Comparison of ENCODE assay signal across 37 cellular contexts in genomic region chr9:100268271-100268670, GRCh38.
"Had no signal": no experiment of that assay in that cellular context is flagged by ENCODE, and none has a peak within 500 bp of the region (broad histone marks: within the 10 kb centered on the region; RNA-seq: fewer than 3 reads in every experiment).

No MANE protein-coding gene starts in this region.

- H3K4me1 Mint-ChIP-seq: activated naive CD4-positive, alpha-beta T cell treated with anti-CD3 and anti-CD28 coated beads, Interleukin-2, amount 10 ng/mL, durations not matched to agents 7 days and 5 days; activated naive CD8-positive, alpha-beta T cell treated with anti-CD3 and anti-CD28 coated beads for 36 hours; activated naive CD8-positive, alpha-beta T cell treated with anti-CD3 and anti-CD28 coated beads, Interleukin-2, amount 10 ng/mL, durations not matched to agents 7 days and 5 days; activated naive CD8-positive, alpha-beta T cell treated with anti-CD3 and anti-CD28 coated beads, Interleukin-2, amount 50 U/mL, for 24 hours; activated T-helper 17 cell treated with anti-CD3 and anti-CD28 coated beads, Interleukin-2, amount 50 U/mL, for 72 hours; brain; central memory CD8-positive, alpha-beta T cell had no signal

- H3K27ac Mint-ChIP-seq: activated naive CD4-positive, alpha-beta T cell treated with anti-CD3 and anti-CD28 coated beads for 36 hours; activated naive CD4-positive, alpha-beta T cell treated with anti-CD3 and anti-CD28 coated beads, Interleukin-2, amount 10 ng/mL, durations not matched to agents 7 days and 5 days; activated naive CD4-positive, alpha-beta T cell treated with anti-CD3 and anti-CD28 coated beads, Interleukin-2, amount 50 U/mL, for 24 hours; activated naive CD4-positive, alpha-beta T cell treated with anti-CD3 and anti-CD28 coated beads, Interleukin-2, amount 50 U/mL, for 72 hours; activated naive CD8-positive, alpha-beta T cell; activated naive CD8-positive, alpha-beta T cell treated with anti-CD3 and anti-CD28 coated beads for 36 hours; activated naive CD8-positive, alpha-beta T cell treated with anti-CD3 and anti-CD28 coated beads, Interleukin-2, amount 10 ng/mL, durations not matched to agents 7 days and 5 days; activated naive CD8-positive, alpha-beta T cell treated with anti-CD3 and anti-CD28 coated beads, Interleukin-2, amount 50 U/mL, for 24 hours; activated T-cell treated with anti-CD3 and anti-CD28 coated beads, Interleukin-2, amount 50 U/mL, for 24 hours; activated T-cell treated with anti-CD3 and anti-CD28 coated beads, Interleukin-2, amount 50 U/mL, for 72 hours; activated T-helper 1 cell treated with anti-CD3 and anti-CD28 coated beads, Interleukin-12 subunit alpha, Interleukin-12 subunit beta, Interleukin-2, Interleukin-4 antibody, amounts not matched to agents 30 ng/mL and 10 ng/mL and 1 ng/mL, durations not matched to agents 14 hours and 24 hours and 36 hours; activated T-helper 17 cell treated with anti-CD3 and anti-CD28 coated beads, Interleukin-2, amount 50 U/mL, for 72 hours; activated T-helper 2 cell treated with anti-CD3 and anti-CD28 coated beads, Interferon-gamma antibody, Interleukin-2, Interleukin-4, amounts not matched to agents 10 μg/mL and 5 μg/mL and 100 μg/mL, durations not matched to agents 14 hours and 24 hours and 36 hours; brain had no signal

- H3K36me3 ChIP-seq: adrenal gland, brain microvascular endothelial cell, breast epithelium had no signal

- H3K4me3 ChIP-seq: adrenal gland, ascending aorta, body of pancreas, breast epithelium, cardiac muscle cell had no signal

- H3K9me3 Mint-ChIP-seq: activated naive CD4-positive, alpha-beta T cell treated with anti-CD3 and anti-CD28 coated beads for 36 hours; activated naive CD4-positive, alpha-beta T cell treated with anti-CD3 and anti-CD28 coated beads, Interleukin-2, amount 10 ng/mL, durations not matched to agents 7 days and 5 days; activated naive CD4-positive, alpha-beta T cell treated with anti-CD3 and anti-CD28 coated beads, Interleukin-2, amount 50 U/mL, for 24 hours; activated naive CD4-positive, alpha-beta T cell treated with anti-CD3 and anti-CD28 coated beads, Interleukin-2, amount 50 U/mL, for 72 hours; activated naive CD8-positive, alpha-beta T cell treated with anti-CD3 and anti-CD28 coated beads for 36 hours; activated naive CD8-positive, alpha-beta T cell treated with anti-CD3 and anti-CD28 coated beads, Interleukin-2, amount 10 ng/mL, durations not matched to agents 7 days and 5 days; activated naive CD8-positive, alpha-beta T cell treated with anti-CD3 and anti-CD28 coated beads, Interleukin-2, amount 50 U/mL, for 24 hours; activated T-cell treated with anti-CD3 and anti-CD28 coated beads, Interleukin-2, amount 50 U/mL, for 24 hours; activated T-cell treated with anti-CD3 and anti-CD28 coated beads, Interleukin-2, amount 50 U/mL, for 4 hours; activated T-cell treated with anti-CD3 and anti-CD28 coated beads, Interleukin-2, amount 50 U/mL, for 72 hours; activated T-helper 1 cell treated with anti-CD3 and anti-CD28 coated beads, Interleukin-12 subunit alpha, Interleukin-12 subunit beta, Interleukin-2, Interleukin-4 antibody, amounts not matched to agents 30 ng/mL and 10 ng/mL and 1 ng/mL, durations not matched to agents 14 hours and 24 hours and 36 hours; activated T-helper 17 cell treated with anti-CD3 and anti-CD28 coated beads, Interleukin-2, amount 50 U/mL, for 72 hours; activated T-helper 2 cell treated with anti-CD3 and anti-CD28 coated beads, Interferon-gamma antibody, Interleukin-2, Interleukin-4, amounts not matched to agents 10 μg/mL and 5 μg/mL and 100 μg/mL, durations not matched to agents 14 hours and 24 hours and 36 hours; central memory CD8-positive, alpha-beta T cell had no signal

- H3K27ac ChIP-seq: adrenal gland, ascending aorta, body of pancreas, brain microvascular endothelial cell, breast epithelium, cardiac muscle cell had no signal

- H3K4me3 Mint-ChIP-seq: activated naive CD4-positive, alpha-beta T cell treated with anti-CD3 and anti-CD28 coated beads for 36 hours; activated naive CD4-positive, alpha-beta T cell treated with anti-CD3 and anti-CD28 coated beads, Interleukin-2, amount 10 ng/mL, durations not matched to agents 7 days and 5 days; activated naive CD4-positive, alpha-beta T cell treated with anti-CD3 and anti-CD28 coated beads, Interleukin-2, amount 50 U/mL, for 24 hours; activated naive CD8-positive, alpha-beta T cell; activated naive CD8-positive, alpha-beta T cell treated with anti-CD3 and anti-CD28 coated beads for 36 hours; activated naive CD8-positive, alpha-beta T cell treated with anti-CD3 and anti-CD28 coated beads, Interleukin-2, amount 10 ng/mL, durations not matched to agents 7 days and 5 days; activated naive CD8-positive, alpha-beta T cell treated with anti-CD3 and anti-CD28 coated beads, Interleukin-2, amount 50 U/mL, for 24 hours; activated T-cell treated with anti-CD3 and anti-CD28 coated beads, Interleukin-2, amount 50 U/mL, for 24 hours; activated T-cell treated with anti-CD3 and anti-CD28 coated beads, Interleukin-2, amount 50 U/mL, for 4 hours; activated T-cell treated with anti-CD3 and anti-CD28 coated beads, Interleukin-2, amount 50 U/mL, for 72 hours; activated T-helper 1 cell treated with anti-CD3 and anti-CD28 coated beads, Interleukin-12 subunit alpha, Interleukin-12 subunit beta, Interleukin-2, Interleukin-4 antibody, amounts not matched to agents 30 ng/mL and 10 ng/mL and 1 ng/mL, durations not matched to agents 14 hours and 24 hours and 36 hours; activated T-helper 17 cell treated with anti-CD3 and anti-CD28 coated beads, Interleukin-2, amount 50 U/mL, for 72 hours; brain; central memory CD8-positive, alpha-beta T cell had no signal

- H3K27me3 ChIP-seq: adrenal gland, ascending aorta, body of pancreas, brain microvascular endothelial cell, breast epithelium, cardiac muscle cell had no signal

- DNase-seq: activated effector memory CD4-positive, alpha-beta T cell treated with anti-CD3 and anti-CD28 coated beads, Interleukin-2, amount 50 U/mL, for 16 hours; activated effector memory CD4-positive, alpha-beta T cell treated with Interleukin-2 at 50 U/mL for 16 hours; activated gamma-delta T cell; activated gamma-delta T cell treated with Interleukin-2 at 50 U/mL for 16 hours; activated naive CD4-positive, alpha-beta T cell; activated naive CD4-positive, alpha-beta T cell treated with anti-CD3 and anti-CD28 coated beads for 36 hours; activated naive CD4-positive, alpha-beta T cell treated with anti-CD3 and anti-CD28 coated beads, Interleukin-2, amount 10 ng/mL, durations not matched to agents 7 days and 5 days; activated naive CD4-positive, alpha-beta T cell treated with anti-CD3 and anti-CD28 coated beads, Interleukin-2, amount 50 U/mL, for 16 hours; activated naive CD4-positive, alpha-beta T cell treated with Interleukin-2 at 50 U/mL for 16 hours; activated naive CD8-positive, alpha-beta T cell treated with anti-CD3 and anti-CD28 coated beads for 36 hours; activated naive CD8-positive, alpha-beta T cell treated with anti-CD3 and anti-CD28 coated beads, Interleukin-2, amount 10 ng/mL, durations not matched to agents 7 days and 5 days; activated naive CD8-positive, alpha-beta T cell treated with anti-CD3 and anti-CD28 coated beads, Interleukin-2, amount 50 U/mL, for 24 hours; activated T-cell treated with anti-CD3 and anti-CD28 coated beads, Interleukin-2, amount 50 U/mL, for 1 hour; activated T-cell treated with anti-CD3 and anti-CD28 coated beads, Interleukin-2, amount 50 U/mL, for 24 hours; activated T-cell treated with anti-CD3 and anti-CD28 coated beads, Interleukin-2, amount 50 U/mL, for 4 hours; activated T-cell treated with anti-CD3 and anti-CD28 coated beads, Interleukin-2, amount 50 U/mL, for 48 hours; activated T-cell treated with anti-CD3 and anti-CD28 coated beads, Interleukin-2, amount 50 U/mL, for 72 hours; adrenal gland; amniotic stem cell; amygdala; anterior cingulate cortex; body of pancreas; brain microvascular endothelial cell; caudate nucleus; central memory CD4-positive, alpha-beta T cell; cerebellar nuclear complex had no signal

- ATAC-seq: activated naive CD4-positive, alpha-beta T cell treated with anti-CD3 and anti-CD28 coated beads, Interleukin-2, amount 50 U/mL, for 72 hours; activated naive CD8-positive, alpha-beta T cell treated with anti-CD3 and anti-CD28 coated beads, Interleukin-2, amount 50 U/mL, for 24 hours; activated T-cell treated with anti-CD3 and anti-CD28 coated beads, Interleukin-2, amount 50 U/mL, for 4 hours; activated T-cell treated with anti-CD3 and anti-CD28 coated beads, Interleukin-2, amount 50 U/mL, for 72 hours; activated T-helper 17 cell treated with anti-CD3 and anti-CD28 coated beads, Interleukin-2, amount 50 U/mL, for 72 hours; body of pancreas had no signal

- H3K4me1 ChIP-seq: adrenal gland, ascending aorta, body of pancreas, breast epithelium had no signal

- H3K27me3 Mint-ChIP-seq: activated naive CD4-positive, alpha-beta T cell treated with anti-CD3 and anti-CD28 coated beads, Interleukin-2, amount 10 ng/mL, durations not matched to agents 7 days and 5 days; activated naive CD4-positive, alpha-beta T cell treated with anti-CD3 and anti-CD28 coated beads, Interleukin-2, amount 50 U/mL, for 24 hours; activated naive CD8-positive, alpha-beta T cell; activated naive CD8-positive, alpha-beta T cell treated with anti-CD3 and anti-CD28 coated beads for 36 hours; activated naive CD8-positive, alpha-beta T cell treated with anti-CD3 and anti-CD28 coated beads, Interleukin-2, amount 10 ng/mL, durations not matched to agents 7 days and 5 days; activated naive CD8-positive, alpha-beta T cell treated with anti-CD3 and anti-CD28 coated beads, Interleukin-2, amount 50 U/mL, for 24 hours; activated T-cell treated with anti-CD3 and anti-CD28 coated beads, Interleukin-2, amount 50 U/mL, for 24 hours; activated T-helper 17 cell treated with anti-CD3 and anti-CD28 coated beads, Interleukin-2, amount 50 U/mL, for 72 hours; brain; central memory CD8-positive, alpha-beta T cell had no signal

- H3K9me3 ChIP-seq: adrenal gland, ascending aorta, body of pancreas, breast epithelium had no signal
